11 cellular contexts compared by ENCODE assay signal in genomic region chr15:98682992-98683701, GRCh38. TPM values are rescaled to one million over a fixed set of nuclear protein-coding genes. Genes with fewer than 3 reads are reported as not detected.
DNase-seq lines count a peak whose midpoint lies in the region; ATAC-seq, FAIRE-seq and TF ChIP-seq lines count a peak whose summit lies in the region.
"Had no signal": no experiment of that assay in that cellular context is flagged by ENCODE, and none has a peak within 500 bp of the region (broad histone marks: within the 10 kb centered on the region; RNA-seq: fewer than 3 reads in every experiment).

No MANE protein-coding gene starts in this region.

- H2BK15ac ChIP-seq in mesendoderm (replicated peaks; ENCODE audit: low read depth): no peak overlapping the region

- H3K79me2 ChIP-seq in mesendoderm (ENCODE audit: control insufficient read depth, insufficient read depth, low read length): peaks cover 92% of the 10 kb centered on the region

- no peak overlapping the region for H4K5ac ChIP-seq in mesendoderm (ENCODE audit: low read length)

- no peak for FAIRE-seq in bronchial epithelial cell (lab: Jason Lieb, UNC)

- H2BK5ac ChIP-seq in mesendoderm (ENCODE audit: low read length): no peak overlapping the region

- TF ChIP-seq CTCF in cardiac muscle cell (IDR thresholded peaks at IDR 0.05; ENCODE audit: low read depth, low read length): no peak
- TF ChIP-seq CTCF in bronchial epithelial cell (IDR thresholded peaks at IDR 0.05; ENCODE audit: insufficient read depth, low read length, severe bottlenecking): no peak

- H3K9me3 ChIP-seq in cardiac muscle cell (ENCODE audit: low read depth): no peaks in the 10 kb centered on the region

- no peak overlapping the region for H2BK120ac ChIP-seq in mesendoderm (ENCODE audit: low read depth, low read length)

- no peak overlapping the region for H3K4ac ChIP-seq in mesendoderm (ENCODE audit: low read depth, low read length)

- peak overlapping the region; percentile 43 for H3K18ac ChIP-seq in mesendoderm (ENCODE audit: low read length)

- intact Hi-C loops in left cardiac atrium (cut with DNase I): no loop called here

- DNase-seq in cardiac muscle cell (ENCODE audit: low read depth in 1 of 2, low spot score in 1 of 2) (no peak), left cardiac atrium (no peak), bronchial epithelial cell (ENCODE audit: low read depth) (peak; percentile 98), mesendoderm (no peak)
- DNase-seq: activated CD4-positive, alpha-beta T cell treated with anti-CD3 and anti-CD28 coated beads for 48 hours; activated naive CD4-positive, alpha-beta T cell; occipital lobe had no signal

- peaks cover 37% of the 10 kb centered on the region for H3K79me1 ChIP-seq in mesendoderm (ENCODE audit: low read length)

- no peak overlapping the region for H3K56ac ChIP-seq in mesendoderm (ENCODE audit: low read length)

- H2AK5ac ChIP-seq in mesendoderm (ENCODE audit: low read length): no peak overlapping the region

- no peak overlapping the region for H3K4me2 ChIP-seq in mesendoderm (ENCODE audit: low read length)

- H3K23ac ChIP-seq in mesendoderm (ENCODE audit: low read length): no peak overlapping the region

- H3K27me3 ChIP-seq in cardiac muscle cell (no peaks in the 10 kb centered on the region), bronchial epithelial cell (ENCODE audit: control insufficient read depth, insufficient read depth, low read length) (no peaks in the 10 kb centered on the region), mesendoderm (ENCODE audit: insufficient read depth, low read length, poor library complexity) (no peaks in the 10 kb centered on the region)

- no CpG with 5 or more reads among the region's 9 CpGs for WGBS in mesendoderm (ENCODE audit: extremely low coverage, insufficient coverage, low lambda C conversion rate)
- WGBS in urinary bladder: 33% methylated on average over 9 of the region's 9 CpGs

- no peak overlapping the region for H4K8ac ChIP-seq in mesendoderm (ENCODE audit: low read depth, low read length)

- H3K4me3 ChIP-seq in cardiac muscle cell (no peak overlapping the region), bronchial epithelial cell (ENCODE audit: low read depth, low read length) (no peak overlapping the region), mesendoderm (ENCODE audit: low read length) (no peak overlapping the region), urinary bladder (ENCODE audit: low read depth, low read length) (no peak overlapping the region)

- H3K27ac ChIP-seq in cardiac muscle cell (peak overlapping the region; percentile 6), mesendoderm (ENCODE audit: low read depth, low read length) (no peak overlapping the region), urinary bladder (ENCODE audit: low read depth) (peak overlapping the region; percentile 51)

- no peak overlapping the region for H3K9ac ChIP-seq in mesendoderm (ENCODE audit: low read length)

- H3K36me3 ChIP-seq in cardiac muscle cell (no peaks in the 10 kb centered on the region), bronchial epithelial cell (ENCODE audit: control insufficient read depth, insufficient read depth, low read length) (no peaks in the 10 kb centered on the region), mesendoderm (ENCODE audit: control insufficient read depth, insufficient read depth, low read length) (no peaks in the 10 kb centered on the region), urinary bladder (ENCODE audit: insufficient read depth) (no peaks in the 10 kb centered on the region)

- H3K4me1 ChIP-seq in cardiac muscle cell (ENCODE audit: low read depth): peaks cover 22% of the 10 kb centered on the region
- H3K4me1 ChIP-seq in mesendoderm (ENCODE audit: control insufficient read depth, low read depth, low read length): peaks cover 16% of the 10 kb centered on the region
- peaks cover 7% of the 10 kb centered on the region for H3K4me1 ChIP-seq in urinary bladder (ENCODE audit: insufficient read depth)

- ATAC-seq in left cardiac atrium: no peak
- no peak for ATAC-seq in GM19395 (IDR thresholded peaks at IDR 0.05; ENCODE audit: unreplicated experiment)
- no peak for ATAC-seq in activated CD4-positive, CD25-positive, alpha-beta regulatory T cell treated with anti-CD3 and anti-CD28 coated beads, Interleukin-2, amount 50 U/mL, for 24 hours
- no peak for ATAC-seq in HG03159 (IDR thresholded peaks at IDR 0.05; ENCODE audit: unreplicated experiment)

RNA-seq across cellular contexts. Expression of gene IGF1R, which starts 34.8 kb away (rescaled TPM):
- 51.6 and 92.4 TPM in 2 replicates for total RNA-seq in cardiac muscle cell
- polyA plus RNA-seq in cardiac muscle cell: 9.5 and 13.5 TPM in 2 replicates
- total RNA-seq in left cardiac atrium: 10 to 100 TPM; 27.3 to 56.2 TPM
- 23.2 and 39.5 TPM in 2 replicates for total RNA-seq in bronchial epithelial cell
- 42.5 TPM for polyA plus RNA-seq in mesendoderm (2013, experiment 1 of 2)
- polyA plus RNA-seq in mesendoderm (2013, experiment 2 of 2): 43.6 TPM
- total RNA-seq in urinary bladder: 33.3 TPM
- 11.5 TPM for polyA plus RNA-seq in urinary bladder
